In genomic region chr13:25168800-25169199, GRCh38 we compare ENCODE assay signal across 18 cellular contexts.
DNase-seq lines count a peak whose midpoint lies in the region; ATAC-seq lines count a peak whose summit lies in the region.
"Had no signal": no experiment of that assay in that cellular context is flagged by ENCODE, and none has a peak within 500 bp of the region (broad histone marks: within the 10 kb centered on the region; RNA-seq: fewer than 3 reads in every experiment).

No MANE protein-coding gene starts in this region.

- H3K27me3 ChIP-seq in layer of hippocampus (ENCODE audit: control insufficient read depth, insufficient read depth, low read length) = no peaks in the 10 kb centered on the region

- DNase-seq in NCI-H526 (lab: John Stamatoyannopoulos, UW) = peak; percentile 90 to 94
- DNase-seq in superior temporal gyrus (ENCODE audit: extremely low spot score) = peak; percentile 67
- DNase-seq in NCI-H345 treated with DMSO at 0.1 percent for 48 hours (lab: John Stamatoyannopoulos, UW; ENCODE audit: unreplicated experiment) = no peak
- DNase-seq: AML-193; Calu3; CD4-positive, CD25-positive, alpha-beta regulatory T cell; DMS79; HCEC 1CT; IMR-90; Kasumi-1; NCI-H1105 treated with DMSO at 0.1 percent for 48 hours; NCI-H187 treated with DMSO at 0.1 percent for 48 hours; NCI-H510A treated with DMSO at 0.1 percent for 48 hours; PC-9 had no signal

- H3K27ac ChIP-seq in angular gyrus (ENCODE audit: low read depth, low read length) (peak overlapping the region; percentile 99), layer of hippocampus (ENCODE audit: low read depth, low read length) (peak overlapping the region; percentile 95)
- H3K27ac ChIP-seq: PC-9 had no signal

- ATAC-seq in GM21825 (IDR thresholded peaks at IDR 0.05; ENCODE audit: unreplicated experiment) = no peak
- no peak for ATAC-seq in GM18520 (IDR thresholded peaks at IDR 0.05; ENCODE audit: unreplicated experiment)
